Comparison of ENCODE assay signal across 8 cellular contexts in genomic region chr7:1567893-1568292, GRCh38. TPM values are rescaled to one million over a fixed set of nuclear protein-coding genes. Genes with fewer than 3 reads are reported as not detected.
DNase-seq lines count a peak whose midpoint lies in the region; ATAC-seq and TF ChIP-seq lines count a peak whose summit lies in the region.

No MANE protein-coding gene starts in this region.

- peak overlapping the region in 4 of 11 experiments; percentile 18 to 56 (median 32); a peak in 6 of 22 replicates for H3K27ac ChIP-seq in BLaER1 treated with 17β-estradiol and CSF1 and Interleukin-3, amounts not matched to agents 10 nM and 100 nM
- H3K27ac ChIP-seq in brain microvascular endothelial cell: peak overlapping the region; percentile 95

- peak overlapping the region in 8 of 10 experiments; percentile 1 to 41 (median 12); a peak in 10 of 20 replicates for H3K4me3 ChIP-seq in BLaER1 treated with 17β-estradiol and CSF1 and Interleukin-3, amounts not matched to agents 10 nM and 100 nM
- H3K4me3 ChIP-seq in brain microvascular endothelial cell (ENCODE audit: low read depth, low read length): no peak overlapping the region

- H3K36me3 Mint-ChIP-seq in naive thymus-derived CD8-positive, alpha-beta T cell: peaks cover 0 to 30% (median 0%) of the 10 kb centered on the region in 3 donors

- no peaks in the 10 kb centered on the region for H3K27me3 ChIP-seq in BLaER1 treated with 17β-estradiol and CSF1 and Interleukin-3, amounts not matched to agents 10 nM and 100 nM
- H3K27me3 ChIP-seq in brain microvascular endothelial cell (replicated peaks): no peaks in the 10 kb centered on the region

- H3K4me1 ChIP-seq in BLaER1 treated with 17β-estradiol and CSF1 and Interleukin-3, amounts not matched to agents 10 nM and 100 nM: peaks cover 72 to 89% (median 84%) of the 10 kb centered on the region in 10 experiments

- DNase-seq in brain microvascular endothelial cell: peak; percentile 81
- DNase-seq in naive thymus-derived CD8-positive, alpha-beta T cell: no peak
- DNase-seq in stimulated activated CD4-positive, alpha-beta T cell treated with anti-CD3 and anti-CD28 coated beads, Interleukin-1b, Interleukin-23, amount 100 ng/mL, for 48 hours: no peak
- no peak for DNase-seq in NCI-H1092 (lab: John Stamatoyannopoulos, UW)
- DNase-seq in NCI-H510A treated with DMSO at 0.1 percent for 48 hours (lab: John Stamatoyannopoulos, UW): no peak

- H3K27me3 Mint-ChIP-seq in naive thymus-derived CD8-positive, alpha-beta T cell: no peaks in the 10 kb centered on the region

- peaks cover 0 to 16% (median 0%) of the 10 kb centered on the region in 11 experiments; a peak in 5 of 22 replicates for H4K20me1 ChIP-seq in BLaER1 treated with 17β-estradiol and CSF1 and Interleukin-3, amounts not matched to agents 10 nM and 100 nM

- H3K9me3 ChIP-seq in BLaER1 treated with 17β-estradiol and CSF1 and Interleukin-3, amounts not matched to agents 10 nM and 100 nM (replicated peaks in 1 of 11): no peaks in the 10 kb centered on the region

- peak overlapping the region in 3 of 10 donors; percentile 35 to 63 (median 57) for H3K27ac Mint-ChIP-seq in naive thymus-derived CD8-positive, alpha-beta T cell

- peaks cover 8 to 33% (median 29%) of the 10 kb centered on the region in 4 donors for H3K4me1 Mint-ChIP-seq in naive thymus-derived CD8-positive, alpha-beta T cell

- H3K4me2 ChIP-seq in BLaER1 treated with 17β-estradiol and CSF1 and Interleukin-3, amounts not matched to agents 10 nM and 100 nM: peak overlapping the region; percentile 79 to 98 (median 89)

- POLR2A ChIA-PET in naive thymus-derived CD8-positive, alpha-beta T cell (lab: Charles Lee): no interaction called here

- peaks cover 0 to 6% (median 0%) of the 10 kb centered on the region in 11 experiments; a peak in 4 of 22 replicates for H3K36me3 ChIP-seq in BLaER1 treated with 17β-estradiol and CSF1 and Interleukin-3, amounts not matched to agents 10 nM and 100 nM
- no peaks in the 10 kb centered on the region for H3K36me3 ChIP-seq in brain microvascular endothelial cell (replicated peaks)

- no peak for TF ChIP-seq RAD21 in Ishikawa (IDR thresholded peaks at IDR 0.05; ENCODE audit: low read depth)

- peak overlapping the region; percentile 6 to 95 (median 54); a peak in 17 of 22 replicates for H3K9ac ChIP-seq in BLaER1 treated with 17β-estradiol and CSF1 and Interleukin-3, amounts not matched to agents 10 nM and 100 nM

- no peak for ATAC-seq in naive thymus-derived CD8-positive, alpha-beta T cell
- ATAC-seq in HG02610 (IDR thresholded peaks at IDR 0.05; ENCODE audit: unreplicated experiment): no peak

- H3K4me3 Mint-ChIP-seq in naive thymus-derived CD8-positive, alpha-beta T cell: peak overlapping the region in 6 of 10 donors; percentile 30 to 60 (median 42)

- no peaks in the 10 kb centered on the region for H3K9me3 Mint-ChIP-seq in naive thymus-derived CD8-positive, alpha-beta T cell

- in situ Hi-C loops in brain microvascular endothelial cell (cut with HindIII; ENCODE audit: low pct_ligation_motif_present, low sequenced_read_pairs): no loop called here

- no peak for TF ChIP-seq CTCF in brain microvascular endothelial cell (IDR thresholded peaks at IDR 0.05; ENCODE audit: low read depth, low read length, missing control alignments)

- no peak; the same call in 1 of the 2 replicates for TF ChIP-seq EP300 in Ishikawa (IDR thresholded peaks at IDR 0.05; ENCODE audit: borderline replicate concordance)

TF ChIP-seq in Ishikawa, 13 proteins besides CTCF, POLR2A, EP300 and RAD21:
- TF ChIP-seq TEAD4 (IDR thresholded peaks at IDR 0.05) (0 out of 2 replicates have a peak, but pooled peaks have one; percentile 1), NFIC (IDR thresholded peaks at IDR 0.05) (peak; percentile 71), TAF1 (IDR thresholded peaks at IDR 0.05; ENCODE audit: low read depth) (no peak)

RNA-seq across cellular contexts. Expression of gene PSMG3, which starts 1.9 kb away (rescaled TPM):
- 10 to 100 TPM; 24.3 to 26.1 TPM for total RNA-seq in naive thymus-derived CD8-positive, alpha-beta T cell
- polyA plus RNA-seq in naive thymus-derived CD8-positive, alpha-beta T cell: 10 to 100 TPM; 43.5 to 45.8 (median 45.4) TPM

RNA-seq across cellular contexts. Expression of gene TMEM184A, which starts 11.9 kb away (rescaled TPM):
- not detected for total RNA-seq in naive thymus-derived CD8-positive, alpha-beta T cell
- polyA plus RNA-seq in naive thymus-derived CD8-positive, alpha-beta T cell: under 1 TPM in 1 of 3 donors, not detected in 2; 0.04 TPM

RNA-seq across cellular contexts. Expression of gene MAFK, which starts 37.4 kb away (rescaled TPM):
- total RNA-seq in naive thymus-derived CD8-positive, alpha-beta T cell: 10 to 100 TPM; 55.1 to 56.1 TPM
- polyA plus RNA-seq in naive thymus-derived CD8-positive, alpha-beta T cell: under 1 TPM; 0.33 to 0.56 (median 0.46) TPM
